Comparison of ENCODE assay signal across 1 cellular context in genomic region chr10:29502351-29502750, GRCh38.
TF ChIP-seq lines count a peak whose summit lies in the region.

No MANE protein-coding gene starts in this region.

TF ChIP-seq in IMR-90, 13 proteins besides CTCF, POLR2A, EP300 and RAD21:
- TF ChIP-seq RFX5 (IDR thresholded peaks at IDR 0.05; ENCODE audit: low read depth, low read length) (no peak), MAFK (IDR thresholded peaks at IDR 0.05; ENCODE audit: low read depth, low read length) (no peak), MXI1 (IDR thresholded peaks at IDR 0.05; ENCODE audit: borderline replicate concordance, low read depth, low read length) (no peak), CHD1 (IDR thresholded peaks at IDR 0.05; ENCODE audit: low read depth, low read length) (no peak), NFE2L2 (IDR thresholded peaks at IDR 0.05; ENCODE audit: low read depth, low read length) (no peak), USF2 (IDR thresholded peaks at IDR 0.05; ENCODE audit: low read depth, low read length) (no peak), BHLHE40 (IDR thresholded peaks at IDR 0.05; ENCODE audit: low read depth, low read length) (no peak), SMC3 (IDR thresholded peaks at IDR 0.05; ENCODE audit: low read depth, low read length) (no peak)
